ENCODE assay signal across 21 cellular contexts in the genomic region with DNA sequence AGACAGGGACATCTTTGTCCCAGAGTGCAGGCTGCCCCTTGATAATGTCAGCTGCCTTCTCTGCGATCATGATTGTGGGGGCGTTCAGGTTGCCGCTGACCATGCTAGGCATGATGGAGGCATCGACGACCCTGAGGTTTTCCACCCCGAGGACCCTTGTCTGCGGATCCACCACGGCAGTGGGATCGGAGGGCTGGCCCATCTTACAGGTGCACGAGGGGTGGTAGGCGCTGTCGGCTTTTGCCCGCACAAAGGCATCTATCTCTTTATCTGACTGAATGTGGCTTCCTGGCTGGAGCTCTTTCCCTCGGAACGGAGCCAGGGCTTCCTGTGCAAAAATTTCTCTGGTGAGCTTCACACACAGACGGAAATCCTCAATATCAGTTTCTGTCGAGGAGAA. TPM values are rescaled to one million over a fixed set of nuclear protein-coding genes. Genes with fewer than 3 reads are reported as not detected.
DNase-seq lines count a peak whose midpoint lies in the region; ATAC-seq and TF ChIP-seq lines count a peak whose summit lies in the region.
"Had no signal": no experiment of that assay in that cellular context is flagged by ENCODE, and none has a peak within 500 bp of the region (broad histone marks: within the 10 kb centered on the region; RNA-seq: fewer than 3 reads in every experiment).

No MANE protein-coding gene starts in this region.

- H3K4me3 ChIP-seq in coronary artery (no peak overlapping the region), upper lobe of right lung (no peak overlapping the region)
- H3K4me3 ChIP-seq: BLaER1, GM12878, HAP-1 had no signal

- CTCF ChIA-PET in activated CD8-positive, alpha-beta memory T cell treated with anti-CD3 and anti-CD28 coated beads, Interleukin-2, amount 10 ng/mL, durations not matched to agents 7 days and 5 days (lab: Charles Lee), result no interaction called here

- H3K36me3 Mint-ChIP-seq in activated CD8-positive, alpha-beta memory T cell treated with anti-CD3 and anti-CD28 coated beads, Interleukin-2, amount 10 ng/mL, durations not matched to agents 7 days and 5 days, result no peaks in the 10 kb centered on the region
- H3K36me3 Mint-ChIP-seq in osteocyte (ENCODE audit: unreplicated experiment), result no peaks in the 10 kb centered on the region
- H3K36me3 Mint-ChIP-seq: CD8-positive, alpha-beta T cell had no signal

- no peaks in the 10 kb centered on the region for H3K27me3 ChIP-seq in upper lobe of right lung
- H3K27me3 ChIP-seq: BLaER1 had no signal

- H3K27ac Mint-ChIP-seq in activated CD8-positive, alpha-beta memory T cell treated with anti-CD3 and anti-CD28 coated beads, Interleukin-2, amount 10 ng/mL, durations not matched to agents 7 days and 5 days, result no peak overlapping the region
- H3K27ac Mint-ChIP-seq in osteocyte (ENCODE audit: unreplicated experiment), result no peak overlapping the region
- H3K27ac Mint-ChIP-seq: CD8-positive, alpha-beta T cell had no signal

- H3K27ac ChIP-seq in coronary artery, result no peak overlapping the region
- H3K27ac ChIP-seq in upper lobe of right lung, result no peak overlapping the region
- H3K27ac ChIP-seq: BLaER1 had no signal

- H3K9me3 Mint-ChIP-seq in activated CD8-positive, alpha-beta memory T cell treated with anti-CD3 and anti-CD28 coated beads, Interleukin-2, amount 10 ng/mL, durations not matched to agents 7 days and 5 days (ENCODE audit: low read depth), result no peaks in the 10 kb centered on the region
- no peaks in the 10 kb centered on the region for H3K9me3 Mint-ChIP-seq in osteocyte (ENCODE audit: unreplicated experiment)
- H3K9me3 Mint-ChIP-seq: CD8-positive, alpha-beta T cell had no signal

- H3K4me1 ChIP-seq in upper lobe of right lung, result no peaks in the 10 kb centered on the region
- H3K4me1 ChIP-seq: HAP-1 had no signal

- no peak for ATAC-seq in activated CD8-positive, alpha-beta memory T cell treated with anti-CD3 and anti-CD28 coated beads, Interleukin-2, amount 10 ng/mL, durations not matched to agents 7 days and 5 days
- no peak for ATAC-seq in upper lobe of right lung
- ATAC-seq: CD8-positive, alpha-beta T cell; GM12878 had no signal

- DNase-seq in activated CD8-positive, alpha-beta memory T cell treated with anti-CD3 and anti-CD28 coated beads, Interleukin-2, amount 50 U/mL, for 48 hours, result peak; percentile 28
- DNase-seq in activated CD8-positive, alpha-beta memory T cell treated with anti-CD3 and anti-CD28 coated beads, Interleukin-2, amount 10 ng/mL, durations not matched to agents 7 days and 5 days, result no peak
- DNase-seq in coronary artery (ENCODE audit: low spot score) (peak; percentile 64), osteocyte (ENCODE audit: extremely low spot score, unreplicated experiment) (peak; percentile 80), upper lobe of right lung (peak; percentile 49), DMS53 treated with DMSO at 0.1 percent for 48 hours (lab: John Stamatoyannopoulos, UW; ENCODE audit: unreplicated experiment) (no peak), occipital lobe (lab: John Stamatoyannopoulos, UW) (no peak), NCI-H446 (lab: John Stamatoyannopoulos, UW) (no peak)
- DNase-seq: DMS79; MM.1S; NCI-H1105; NCI-H1694 treated with DMSO at 0.1 percent for 48 hours; NCI-H226; NCI-H69; NK-92 treated with Interleukin-12 subunit alpha and Interleukin-12 subunit beta, amount 100 ng/mL, for 24 hours; OCI-M1 had no signal

- intact Hi-C loops in upper lobe of right lung (cut with DNase I), result no loop called here

- H3K27me3 Mint-ChIP-seq in activated CD8-positive, alpha-beta memory T cell treated with anti-CD3 and anti-CD28 coated beads, Interleukin-2, amount 10 ng/mL, durations not matched to agents 7 days and 5 days, result peaks cover 6% of the 10 kb centered on the region
- no peaks in the 10 kb centered on the region for H3K27me3 Mint-ChIP-seq in osteocyte (ENCODE audit: unreplicated experiment)

- peaks cover 21% of the 10 kb centered on the region for H3K36me3 ChIP-seq in upper lobe of right lung
- H3K36me3 ChIP-seq: BLaER1 had no signal

- H3K4me1 Mint-ChIP-seq in activated CD8-positive, alpha-beta memory T cell treated with anti-CD3 and anti-CD28 coated beads, Interleukin-2, amount 10 ng/mL, durations not matched to agents 7 days and 5 days, result no peaks in the 10 kb centered on the region
- H3K4me1 Mint-ChIP-seq in osteocyte (ENCODE audit: unreplicated experiment), result no peaks in the 10 kb centered on the region

- no peak overlapping the region for H3K4me3 Mint-ChIP-seq in activated CD8-positive, alpha-beta memory T cell treated with anti-CD3 and anti-CD28 coated beads, Interleukin-2, amount 10 ng/mL, durations not matched to agents 7 days and 5 days
- no peak overlapping the region for H3K4me3 Mint-ChIP-seq in osteocyte (ENCODE audit: unreplicated experiment)
- H3K4me3 Mint-ChIP-seq: CD8-positive, alpha-beta T cell had no signal

- no peaks in the 10 kb centered on the region for H3K9me3 ChIP-seq in upper lobe of right lung
- H3K9me3 ChIP-seq: BLaER1, HAP-1 had no signal

- TF ChIP-seq CTCF in coronary artery (IDR thresholded peaks at IDR 0.05), result no peak
- TF ChIP-seq CTCF in osteocyte (IDR thresholded peaks at IDR 0.05), result no peak
- no peak for TF ChIP-seq CTCF in upper lobe of right lung (IDR thresholded peaks at IDR 0.05)

RNA-seq across cellular contexts. Expression of a gene that starts 28.4 kb away (rescaled TPM):
- 1 to 10 TPM in 1 of 2 experiments, under 1 TPM in 1; 0.53 to 1.0 TPM for total RNA-seq in activated CD8-positive, alpha-beta memory T cell treated with anti-CD3 and anti-CD28 coated beads, Interleukin-2, amount 10 ng/mL, durations not matched to agents 7 days and 5 days
- total RNA-seq in osteocyte (0.81 and 0.86 TPM in 2 replicates), upper lobe of right lung (10.9 TPM), occipital lobe (1.4 TPM)
- total RNA-seq: CD8-positive, alpha-beta T cell; RPMI7951 had no signal

RNA-seq across cellular contexts. Expression of a gene that starts 28.6 kb away (rescaled TPM):
- total RNA-seq in activated CD8-positive, alpha-beta memory T cell treated with anti-CD3 and anti-CD28 coated beads, Interleukin-2, amount 10 ng/mL, durations not matched to agents 7 days and 5 days, result 1 to 10 TPM; 2.4 to 7.0 TPM
- 0.24 and 0.54 TPM in 2 replicates for total RNA-seq in osteocyte
- total RNA-seq in upper lobe of right lung, result 12.4 TPM
- total RNA-seq in occipital lobe, result 2.2 TPM
- total RNA-seq: CD8-positive, alpha-beta T cell; RPMI7951 had no signal

Comparison
In these comparisons a context has a peak if more than half of its experiments do, and no peak if none do; other contexts are left out.
1. DNase-seq: peak in activated CD8-positive, alpha-beta memory T cell treated with anti-CD3 and anti-CD28 coated beads, Interleukin-2, amount 50 U/mL, for 48 hours (single experiment), coronary artery (single experiment), osteocyte (single experiment) and upper lobe of right lung (single experiment); none in activated CD8-positive, alpha-beta memory T cell treated with anti-CD3 and anti-CD28 coated beads, Interleukin-2, amount 10 ng/mL, durations not matched to agents 7 days and 5 days (single experiment), DMS53 treated with DMSO at 0.1 percent for 48 hours (single experiment), occipital lobe (single experiment) and NCI-H446 (0 of 2).